20 cellular contexts compared by ENCODE assay signal in the genomic region with DNA sequence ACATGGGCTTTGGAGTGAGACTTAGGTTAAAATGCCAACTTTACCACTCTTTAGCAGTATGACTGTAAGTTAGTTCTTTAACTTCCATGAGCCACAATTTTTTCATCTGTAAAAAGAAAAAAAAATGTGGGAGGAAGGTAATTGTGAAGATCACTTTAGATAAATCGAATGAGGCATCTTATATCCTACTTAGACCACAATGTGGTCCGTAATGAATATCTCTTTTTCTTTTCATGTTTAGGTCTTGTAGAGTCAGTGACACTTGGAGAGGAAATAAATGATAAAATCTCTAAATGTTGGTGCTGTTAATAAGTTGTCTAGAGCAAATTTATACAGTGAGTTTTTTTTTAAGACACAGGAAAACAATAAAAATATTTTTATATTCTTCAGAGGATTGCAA. TPM values are rescaled to one million over a fixed set of nuclear protein-coding genes. Genes with fewer than 3 reads are reported as not detected.
DNase-seq lines count a peak whose midpoint lies in the region; ATAC-seq and TF ChIP-seq lines count a peak whose summit lies in the region.
"Had no signal": no experiment of that assay in that cellular context is flagged by ENCODE, and none has a peak within 500 bp of the region (broad histone marks: within the 10 kb centered on the region; RNA-seq: fewer than 3 reads in every experiment).

No MANE protein-coding gene starts in this region.

- peak; percentile 42 for ATAC-seq in activated naive CD8-positive, alpha-beta T cell treated with anti-CD3 and anti-CD28 coated beads, Interleukin-2, amount 50 U/mL, for 24 hours

- H3K9me3 Mint-ChIP-seq in activated naive CD8-positive, alpha-beta T cell treated with anti-CD3 and anti-CD28 coated beads, Interleukin-2, amount 50 U/mL, for 24 hours = peaks cover 18% of the 10 kb centered on the region
- H3K9me3 Mint-ChIP-seq in activated naive CD8-positive, alpha-beta T cell treated with anti-CD3 and anti-CD28 coated beads for 36 hours = peaks cover 5% of the 10 kb centered on the region
- H3K9me3 Mint-ChIP-seq in progenitor cell of endocrine pancreas (ENCODE audit: low read depth) = no peaks in the 10 kb centered on the region

- no peak overlapping the region for H3K27ac ChIP-seq in osteoblast (ENCODE audit: low read depth, low read length)
- H3K27ac ChIP-seq: GM23248 had no signal

- no peaks in the 10 kb centered on the region for H3K79me2 ChIP-seq in osteoblast (ENCODE audit: insufficient read depth, low read length)

- H3K4me2 ChIP-seq in osteoblast (ENCODE audit: insufficient read depth, low read length) = no peak overlapping the region

- no peak overlapping the region for H2AFZ ChIP-seq in osteoblast (ENCODE audit: low read length)
- H2AFZ ChIP-seq: GM23248 had no signal

- H3K4me1 ChIP-seq in osteoblast (ENCODE audit: insufficient read depth, low read length) = no peaks in the 10 kb centered on the region
- H3K4me1 ChIP-seq: BE2C, HAP-1 had no signal

- H3K4me1 Mint-ChIP-seq in activated naive CD8-positive, alpha-beta T cell treated with anti-CD3 and anti-CD28 coated beads, Interleukin-2, amount 50 U/mL, for 24 hours = peaks cover 18% of the 10 kb centered on the region
- peaks cover 13% of the 10 kb centered on the region for H3K4me1 Mint-ChIP-seq in activated naive CD8-positive, alpha-beta T cell treated with anti-CD3 and anti-CD28 coated beads for 36 hours
- no peaks in the 10 kb centered on the region for H3K4me1 Mint-ChIP-seq in progenitor cell of endocrine pancreas (ENCODE audit: low read depth)
- H3K4me1 Mint-ChIP-seq: CD4-positive, CD25-positive, alpha-beta regulatory T cell; CD8-positive, alpha-beta memory T cell had no signal

- H3K27me3 Mint-ChIP-seq in activated naive CD8-positive, alpha-beta T cell treated with anti-CD3 and anti-CD28 coated beads, Interleukin-2, amount 50 U/mL, for 24 hours = peaks cover 34% of the 10 kb centered on the region
- peaks cover 35% of the 10 kb centered on the region for H3K27me3 Mint-ChIP-seq in activated naive CD8-positive, alpha-beta T cell treated with anti-CD3 and anti-CD28 coated beads for 36 hours
- H3K27me3 Mint-ChIP-seq in progenitor cell of endocrine pancreas = no peaks in the 10 kb centered on the region

- no peak overlapping the region for H3K4me3 Mint-ChIP-seq in activated naive CD8-positive, alpha-beta T cell treated with anti-CD3 and anti-CD28 coated beads, Interleukin-2, amount 50 U/mL, for 24 hours
- H3K4me3 Mint-ChIP-seq in activated naive CD8-positive, alpha-beta T cell treated with anti-CD3 and anti-CD28 coated beads for 36 hours = no peak overlapping the region
- H3K4me3 Mint-ChIP-seq in progenitor cell of endocrine pancreas (ENCODE audit: low read depth) = no peak overlapping the region
- H3K4me3 Mint-ChIP-seq: CD4-positive, CD25-positive, alpha-beta regulatory T cell; CD8-positive, alpha-beta memory T cell had no signal

- TF ChIP-seq CTCF in osteoblast (IDR thresholded peaks at IDR 0.05; ENCODE audit: extremely low read depth, low read depth, low read length) (no peak), progenitor cell of endocrine pancreas (IDR thresholded peaks at IDR 0.05; ENCODE audit: unreplicated experiment) (no peak)

- no peaks in the 10 kb centered on the region for H3K36me3 ChIP-seq in osteoblast (ENCODE audit: insufficient read depth, low read length)
- H3K36me3 ChIP-seq: BE2C, HAP-1 had no signal

- H3K9me3 ChIP-seq in osteoblast (ENCODE audit: low read depth, low read length) = no peaks in the 10 kb centered on the region
- H3K9me3 ChIP-seq: HAP-1 had no signal

- no peaks in the 10 kb centered on the region for H3K27me3 ChIP-seq in osteoblast (ENCODE audit: insufficient read depth, low read length)
- H3K27me3 ChIP-seq: BE2C had no signal

- DNase-seq in activated naive CD8-positive, alpha-beta T cell treated with anti-CD3 and anti-CD28 coated beads, Interleukin-2, amount 50 U/mL, for 24 hours = no peak
- no peak for DNase-seq in activated naive CD8-positive, alpha-beta T cell treated with anti-CD3 and anti-CD28 coated beads for 36 hours
- DNase-seq in OCI-M1 (lab: John Stamatoyannopoulos, UW) (peak; percentile 49), osteoblast (ENCODE audit: insufficient read length, low spot score, missing footprints) (peak; percentile 36), epidermal melanocyte (ENCODE audit: insufficient read length, low spot score) (no peak), progenitor cell of endocrine pancreas (ENCODE audit: low spot score, unreplicated experiment) (no peak)
- DNase-seq: ACHN; BE2C; C1 segment of cervical spinal cord; CD4-positive, CD25-positive, alpha-beta regulatory T cell; CD8-positive, alpha-beta memory T cell; COR-L47; DMS 273 treated with DMSO at 0.1 percent for 48 hours; DMS53; DND-41; EL; GM23248 had no signal

- H3K4me3 ChIP-seq in osteoblast (ENCODE audit: insufficient read depth, low read length) = no peak overlapping the region
- H3K4me3 ChIP-seq: GM23248, HAP-1 had no signal

- no peak overlapping the region for H3K27ac Mint-ChIP-seq in activated naive CD8-positive, alpha-beta T cell treated with anti-CD3 and anti-CD28 coated beads, Interleukin-2, amount 50 U/mL, for 24 hours
- H3K27ac Mint-ChIP-seq in activated naive CD8-positive, alpha-beta T cell treated with anti-CD3 and anti-CD28 coated beads for 36 hours = no peak overlapping the region
- no peak overlapping the region for H3K27ac Mint-ChIP-seq in progenitor cell of endocrine pancreas
- H3K27ac Mint-ChIP-seq: CD4-positive, CD25-positive, alpha-beta regulatory T cell; CD8-positive, alpha-beta memory T cell had no signal

- H4K20me1 ChIP-seq in osteoblast (ENCODE audit: insufficient read depth, low read length) = no peaks in the 10 kb centered on the region

- H3K36me3 Mint-ChIP-seq in activated naive CD8-positive, alpha-beta T cell treated with anti-CD3 and anti-CD28 coated beads, Interleukin-2, amount 50 U/mL, for 24 hours (ENCODE audit: low read depth) = no peaks in the 10 kb centered on the region
- peaks cover 1% of the 10 kb centered on the region for H3K36me3 Mint-ChIP-seq in activated naive CD8-positive, alpha-beta T cell treated with anti-CD3 and anti-CD28 coated beads for 36 hours
- H3K36me3 Mint-ChIP-seq in progenitor cell of endocrine pancreas (ENCODE audit: insufficient read depth) = no peaks in the 10 kb centered on the region
- H3K36me3 Mint-ChIP-seq: CD4-positive, CD25-positive, alpha-beta regulatory T cell; CD8-positive, alpha-beta memory T cell had no signal

RNA-seq across cellular contexts. Expression of a gene that starts 34.3 kb away (rescaled TPM):
- total RNA-seq in activated naive CD8-positive, alpha-beta T cell treated with anti-CD3 and anti-CD28 coated beads for 36 hours = under 1 TPM; 0.10 to 0.44 TPM
- total RNA-seq in osteoblast (not detected in 2 replicates), progenitor cell of endocrine pancreas (4.7 and 5.1 TPM in 2 replicates)
- total RNA-seq: G401, GM23248, HT-29 had no signal

Comparison
In these comparisons a context has a peak if more than half of its experiments do, and no peak if none do; other contexts are left out.
1. DNase-seq: peak in OCI-M1 (single experiment) and osteoblast (single experiment); none in activated naive CD8-positive, alpha-beta T cell treated with anti-CD3 and anti-CD28 coated beads, Interleukin-2, amount 50 U/mL, for 24 hours (single experiment), activated naive CD8-positive, alpha-beta T cell treated with anti-CD3 and anti-CD28 coated beads for 36 hours (single experiment), epidermal melanocyte (single experiment) and progenitor cell of endocrine pancreas (single experiment).